In genomic region chr1:7667625-7668218, GRCh38 we compare ENCODE assay signal across 8 cellular contexts.
DNase-seq lines count a peak whose midpoint lies in the region; ATAC-seq lines count a peak whose summit lies in the region.

No MANE protein-coding gene starts in this region.

- no peak overlapping the region for H3K4me3 ChIP-seq in BLaER1

- no peaks in the 10 kb centered on the region for H3K9me3 Mint-ChIP-seq in activated CD4-positive, alpha-beta T cell treated with anti-CD3 and anti-CD28 coated beads for 36 hours (ENCODE audit: low read depth)

- H3K4me2 ChIP-seq in BLaER1: peak overlapping the region; percentile 67

- no peak overlapping the region for H3K9ac ChIP-seq in BLaER1

- DNase-seq in NCI-H2227 treated with DMSO at 0.1 percent for 48 hours (lab: John Stamatoyannopoulos, UW): peak; percentile 83
- DNase-seq in activated CD4-positive, alpha-beta T cell treated with anti-CD3 and anti-CD28 coated beads for 36 hours: peak; percentile 90
- peak; percentile 93 for DNase-seq in cerebellum (ENCODE audit: low spot score)
- DNase-seq in left colon: peak; percentile 65 to 89
- DNase-seq in stimulated activated CD4-positive, alpha-beta T cell treated with anti-CD3 and anti-CD28 coated beads, Interleukin-2, amount 100 ng/mL, for 24 hours: peak; percentile 91

- H3K36me3 ChIP-seq in BLaER1: no peaks in the 10 kb centered on the region

- no peaks in the 10 kb centered on the region for H3K27me3 ChIP-seq in BLaER1

- intact Hi-C loops in activated CD4-positive, alpha-beta T cell treated with anti-CD3 and anti-CD28 coated beads for 36 hours (cut with DNase I, micrococcal nuclease): loop anchor here (1.0 to 2.0 kb wide), 4 partner anchors 86 to 682 kb away; no protein-coding TSS in a partner anchor
- intact Hi-C loops in left colon (cut with DNase I, micrococcal nuclease): loop anchor here (5.0 to 10.0 kb wide), 3 partner anchors 85 to 237 kb away; no protein-coding TSS in a partner anchor

- peaks cover 3% of the 10 kb centered on the region for H3K27me3 Mint-ChIP-seq in activated CD4-positive, alpha-beta T cell treated with anti-CD3 and anti-CD28 coated beads for 36 hours

- CTCF ChIA-PET in activated CD4-positive, alpha-beta T cell treated with anti-CD3 and anti-CD28 coated beads for 36 hours (lab: Charles Lee): interaction anchor here (0.5 to 8.0 kb wide), 26 partner anchors 10 to 1479 kb away, joined by 3 to 334 read pairs (median 4); no protein-coding TSS in a partner anchor

- ATAC-seq in GM21529 (IDR thresholded peaks at IDR 0.05; ENCODE audit: unreplicated experiment): peak; percentile 61
- peak; percentile 83 for ATAC-seq in activated CD4-positive, alpha-beta T cell treated with anti-CD3 and anti-CD28 coated beads for 36 hours
- peak; percentile 90 for ATAC-seq in left colon
- ATAC-seq in HG03460 (IDR thresholded peaks at IDR 0.05; ENCODE audit: unreplicated experiment): no peak

- H3K27ac ChIP-seq in BLaER1: 0 out of 2 replicates have a peak overlapping the region, but pooled peaks have one; percentile 60

- POLR2A ChIA-PET in activated CD4-positive, alpha-beta T cell treated with anti-CD3 and anti-CD28 coated beads for 36 hours (lab: Charles Lee): no interaction called here

- peaks cover 75% of the 10 kb centered on the region for H3K4me1 ChIP-seq in BLaER1

- H3K4me1 Mint-ChIP-seq in activated CD4-positive, alpha-beta T cell treated with anti-CD3 and anti-CD28 coated beads for 36 hours: no peaks in the 10 kb centered on the region

- no peak overlapping the region for H3K27ac Mint-ChIP-seq in activated CD4-positive, alpha-beta T cell treated with anti-CD3 and anti-CD28 coated beads for 36 hours

- H3K4me3 Mint-ChIP-seq in activated CD4-positive, alpha-beta T cell treated with anti-CD3 and anti-CD28 coated beads for 36 hours: no peak overlapping the region

- H3K9me3 ChIP-seq in BLaER1: no peaks in the 10 kb centered on the region

- H3K36me3 Mint-ChIP-seq in activated CD4-positive, alpha-beta T cell treated with anti-CD3 and anti-CD28 coated beads for 36 hours (ENCODE audit: low read depth): no peaks in the 10 kb centered on the region

- H4K20me1 ChIP-seq in BLaER1: no peaks in the 10 kb centered on the region
